24 cellular contexts compared by ENCODE assay signal in genomic region chr22:22527312-22527711, GRCh38. TPM values are rescaled to one million over a fixed set of nuclear protein-coding genes. Genes with fewer than 3 reads are reported as not detected.
"Had no signal": no experiment of that assay in that cellular context is flagged by ENCODE, and none has a peak within 500 bp of the region (broad histone marks: within the 10 kb centered on the region; RNA-seq: fewer than 3 reads in every experiment).

No MANE protein-coding gene starts in this region.

- H3K27me3 ChIP-seq: MG63, SJCRH30 had no signal

- DNase-seq: Karpas-422; KG1; MG63; NCI-H1092; NCI-H1105 treated with DMSO at 0.1 percent for 48 hours; NCI-H1417 treated with DMSO at 0.1 percent for 48 hours; NCI-H146; NCI-H1694 treated with DMSO at 0.1 percent for 48 hours; NCI-H1930; NCI-H2081; NCI-H2107; NCI-H2227 treated with DMSO at 0.1 percent for 48 hours; NCI-H524 treated with DMSO at 0.1 percent for 48 hours; NCI-H69; NCI-H774; NK-92 treated with Interleukin-12 subunit alpha and Interleukin-12 subunit beta, amount 100 ng/mL, for 24 hours; SHP77 treated with DMSO at 0.1 percent for 48 hours; SJCRH30; T-helper 1 cell had no signal

- ATAC-seq: Right ventricle myocardium inferior, SK-N-SH treated with all-trans-retinoic acid at 6 μM for 48 hours had no signal

- H3K4me3 ChIP-seq: MG63, SJCRH30 had no signal

- H3K36me3 ChIP-seq: MG63, SJCRH30 had no signal

- H3K4me1 ChIP-seq: SJCRH30 had no signal

- H3K27ac ChIP-seq: HL-60, RWPE1, SJCRH30 had no signal

- FAIRE-seq: RCC 7860 had no signal

- H3K9me3 ChIP-seq: MG63, SJCRH30 had no signal

RNA-seq across cellular contexts. Expression of gene ZNF280A, which starts 7.2 kb away (rescaled TPM):
- total RNA-seq: Right ventricle myocardium inferior had no signal

RNA-seq across cellular contexts. Expression of gene PRAME, which starts 31.8 kb away (rescaled TPM):
- total RNA-seq: Right ventricle myocardium inferior, SJCRH30 had no signal
